ENCODE assay signal across 30 cellular contexts in genomic region chr1:185536165-185536920, GRCh38.
"Had no signal": no experiment of that assay in that cellular context is flagged by ENCODE, and none has a peak within 500 bp of the region (broad histone marks: within the 10 kb centered on the region; RNA-seq: fewer than 3 reads in every experiment).

No MANE protein-coding gene starts in this region.

- H3K27ac ChIP-seq: Peyer's patch, SJSA1 had no signal

- H3K4me1 ChIP-seq: Peyer's patch, SJSA1 had no signal

- H3K9ac ChIP-seq: SK-N-SH had no signal

- H3K4me3 ChIP-seq: MG63, Peyer's patch, SJSA1 had no signal

- ATAC-seq: activated CD4-positive, alpha-beta T cell treated with anti-CD3 and anti-CD28 coated beads for 36 hours; activated CD4-positive, CD25-positive, alpha-beta regulatory T cell treated with anti-CD3 and anti-CD28 coated beads, Interleukin-2, amount 50 U/mL, for 24 hours; activated CD8-positive, alpha-beta T cell treated with anti-CD3 and anti-CD28 coated beads, Interleukin-2, amount 10 ng/mL, durations not matched to agents 7 days and 5 days; activated naive CD8-positive, alpha-beta T cell treated with anti-CD3 and anti-CD28 coated beads, Interleukin-2, amount 50 U/mL, for 24 hours; PC-3 had no signal

- H3K9me3 ChIP-seq: MG63, Peyer's patch, SJSA1, SK-N-SH had no signal

- H3K36me3 ChIP-seq: MG63, Peyer's patch, SJSA1 had no signal

- DNase-seq: activated CD4-positive, alpha-beta T cell treated with anti-CD3 and anti-CD28 coated beads for 36 hours; activated CD4-positive, alpha-beta T cell treated with anti-CD3 and anti-CD28 coated beads, Interleukin-2, amount 10 ng/mL, durations not matched to agents 7 days and 5 days; activated CD4-positive, alpha-beta T cell treated with anti-CD3 and anti-CD28 coated beads, Interleukin-2, amount 50 U/mL, for 48 hours; activated CD8-positive, alpha-beta T cell treated with anti-CD3 and anti-CD28 coated beads, Interleukin-2, amount 10 ng/mL, durations not matched to agents 7 days and 5 days; activated effector memory CD4-positive, alpha-beta T cell treated with Interleukin-2 at 50 U/mL for 16 hours; activated naive CD4-positive, alpha-beta T cell treated with anti-CD3 and anti-CD28 coated beads, Interleukin-2, amount 10 ng/mL, durations not matched to agents 7 days and 5 days; activated naive CD8-positive, alpha-beta T cell treated with anti-CD3 and anti-CD28 coated beads, Interleukin-2, amount 50 U/mL, for 24 hours; activated T-cell treated with anti-CD3 and anti-CD28 coated beads, Interleukin-2, amount 50 U/mL, for 24 hours; anterior cingulate cortex; caudate nucleus; cerebellar nuclear complex; Kasumi-1; MG63; NCI-H1048; NCI-H1105 treated with DMSO at 0.1 percent for 48 hours; NCI-H1436; NCI-H1694; NCI-H1930; NCI-H345; NCI-H526; NCI-H748 treated with DMSO at 0.1 percent for 48 hours; NK-92 treated with Interleukin-12 subunit alpha and Interleukin-12 subunit beta, amount 100 ng/mL, for 24 hours; PC-3; Peyer's patch; RPMI8226; SHP77 treated with DMSO at 0.1 percent for 48 hours; SK-N-SH had no signal

- H3K27me3 ChIP-seq: MG63, Peyer's patch, SJSA1 had no signal

- H3K4me2 ChIP-seq: SK-N-SH had no signal

- FAIRE-seq: bronchial epithelial cell had no signal
